ENCODE assay signal across 2 cellular contexts in the genomic region with DNA sequence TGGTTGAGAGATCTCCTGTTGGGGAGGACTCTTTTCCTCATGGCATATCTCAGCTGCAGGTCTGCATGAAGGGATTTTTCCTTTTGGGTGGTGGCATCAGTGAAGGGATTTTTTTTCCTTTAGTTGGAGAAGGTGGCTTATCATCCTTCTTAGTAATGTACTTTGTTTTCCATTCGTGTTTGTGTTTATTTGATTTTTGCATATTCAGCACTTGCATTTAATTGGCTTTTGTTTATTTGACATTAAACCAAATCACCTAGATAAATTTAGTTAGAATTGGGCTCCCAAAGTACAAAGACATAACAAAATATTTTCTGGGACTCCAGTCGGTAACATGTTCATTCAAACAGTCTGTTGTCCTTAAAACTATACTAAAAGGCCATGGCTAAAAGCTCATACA.
A peak's percentile ranks its signal among the peaks of the same experiment; 100 is the strongest.
TF ChIP-seq lines count a peak whose summit lies in the region.

No MANE protein-coding gene starts in this region.

TF ChIP-seq in HepG2, 621 proteins besides CTCF, POLR2A, EP300 and RAD21:
- TF ChIP-seq FOXA1 (IDR thresholded peaks at IDR 0.05): no peak
- no peak for TF ChIP-seq FOXA1 (CRISPR knock-in tag; IDR thresholded peaks at IDR 0.05)
- TF ChIP-seq, protein P1, sequence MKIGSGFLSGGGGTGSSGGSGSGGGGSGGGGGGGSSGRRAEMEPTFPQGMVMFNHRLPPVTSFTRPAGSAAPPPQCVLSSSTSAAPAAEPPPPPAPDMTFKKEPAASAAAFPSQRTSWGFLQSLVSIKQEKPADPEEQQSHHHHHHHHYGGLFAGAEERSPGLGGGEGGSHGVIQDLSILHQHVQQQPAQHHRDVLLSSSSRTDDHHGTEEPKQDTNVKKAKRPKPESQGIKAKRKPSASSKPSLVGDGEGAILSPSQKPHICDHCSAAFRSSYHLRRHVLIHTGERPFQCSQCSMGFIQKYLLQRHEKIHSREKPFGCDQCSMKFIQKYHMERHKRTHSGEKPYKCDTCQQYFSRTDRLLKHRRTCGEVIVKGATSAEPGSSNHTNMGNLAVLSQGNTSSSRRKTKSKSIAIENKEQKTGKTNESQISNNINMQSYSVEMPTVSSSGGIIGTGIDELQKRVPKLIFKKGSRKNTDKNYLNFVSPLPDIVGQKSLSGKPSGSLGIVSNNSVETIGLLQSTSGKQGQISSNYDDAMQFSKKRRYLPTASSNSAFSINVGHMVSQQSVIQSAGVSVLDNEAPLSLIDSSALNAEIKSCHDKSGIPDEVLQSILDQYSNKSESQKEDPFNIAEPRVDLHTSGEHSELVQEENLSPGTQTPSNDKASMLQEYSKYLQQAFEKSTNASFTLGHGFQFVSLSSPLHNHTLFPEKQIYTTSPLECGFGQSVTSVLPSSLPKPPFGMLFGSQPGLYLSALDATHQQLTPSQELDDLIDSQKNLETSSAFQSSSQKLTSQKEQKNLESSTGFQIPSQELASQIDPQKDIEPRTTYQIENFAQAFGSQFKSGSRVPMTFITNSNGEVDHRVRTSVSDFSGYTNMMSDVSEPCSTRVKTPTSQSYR (CRISPR knock-in tag; IDR thresholded peaks at IDR 0.05; ENCODE audit: borderline replicate concordance): no peak
- peak in 1 of 2 experiments; percentile 53; a peak in 2 of 4 replicates for TF ChIP-seq MAFK (conservative IDR thresholded peaks at IDR 0.05 in 1 of 2, IDR thresholded peaks at IDR 0.05 in 1 of 2; ENCODE audit: low read length in 2 of 2)
- TF ChIP-seq MAFF (IDR thresholded peaks at IDR 0.05; ENCODE audit: low read depth, low read length): 0 out of 2 replicates have a peak, but pooled peaks have one; percentile 13

TF ChIP-seq in WTC11, 78 proteins besides CTCF, POLR2A, EP300 and RAD21:
- TF ChIP-seq ESRRA (CRISPR knock-in tag; IDR thresholded peaks at IDR 0.05; ENCODE audit: borderline replicate concordance) (no peak), SP1 (CRISPR knock-in tag; conservative IDR thresholded peaks at IDR 0.05) (no peak), KAT7 (CRISPR knock-in tag; IDR thresholded peaks at IDR 0.05; ENCODE audit: borderline replicate concordance) (no peak), RELA (CRISPR knock-in tag; IDR thresholded peaks at IDR 0.05; ENCODE audit: borderline replicate concordance) (no peak), TEAD4 (CRISPR knock-in tag; IDR thresholded peaks at IDR 0.05) (no peak), ZNF263 (CRISPR knock-in tag; IDR thresholded peaks at IDR 0.05; ENCODE audit: low read depth) (no peak), TCF7 (CRISPR knock-in tag; IDR thresholded peaks at IDR 0.05; ENCODE audit: low read depth) (no peak), PRRX2 (CRISPR knock-in tag; IDR thresholded peaks at IDR 0.05) (no peak), GRHL2 (CRISPR knock-in tag; IDR thresholded peaks at IDR 0.05; ENCODE audit: insufficient replicate concordance, severe bottlenecking) (no peak), ZNF416 (CRISPR knock-in tag; IDR thresholded peaks at IDR 0.05) (no peak), IRF2 (CRISPR knock-in tag; IDR thresholded peaks at IDR 0.05; ENCODE audit: borderline replicate concordance, low read depth) (no peak)
- TF ChIP-seq, protein P1 (CRISPR knock-in tag; IDR thresholded peaks at IDR 0.05): no peak
- TF ChIP-seq, protein P2, sequence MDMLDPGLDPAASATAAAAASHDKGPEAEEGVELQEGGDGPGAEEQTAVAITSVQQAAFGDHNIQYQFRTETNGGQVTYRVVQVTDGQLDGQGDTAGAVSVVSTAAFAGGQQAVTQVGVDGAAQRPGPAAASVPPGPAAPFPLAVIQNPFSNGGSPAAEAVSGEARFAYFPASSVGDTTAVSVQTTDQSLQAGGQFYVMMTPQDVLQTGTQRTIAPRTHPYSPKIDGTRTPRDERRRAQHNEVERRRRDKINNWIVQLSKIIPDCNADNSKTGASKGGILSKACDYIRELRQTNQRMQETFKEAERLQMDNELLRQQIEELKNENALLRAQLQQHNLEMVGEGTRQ (CRISPR knock-in tag; IDR thresholded peaks at IDR 0.05): no peak
- TF ChIP-seq, protein P3, sequence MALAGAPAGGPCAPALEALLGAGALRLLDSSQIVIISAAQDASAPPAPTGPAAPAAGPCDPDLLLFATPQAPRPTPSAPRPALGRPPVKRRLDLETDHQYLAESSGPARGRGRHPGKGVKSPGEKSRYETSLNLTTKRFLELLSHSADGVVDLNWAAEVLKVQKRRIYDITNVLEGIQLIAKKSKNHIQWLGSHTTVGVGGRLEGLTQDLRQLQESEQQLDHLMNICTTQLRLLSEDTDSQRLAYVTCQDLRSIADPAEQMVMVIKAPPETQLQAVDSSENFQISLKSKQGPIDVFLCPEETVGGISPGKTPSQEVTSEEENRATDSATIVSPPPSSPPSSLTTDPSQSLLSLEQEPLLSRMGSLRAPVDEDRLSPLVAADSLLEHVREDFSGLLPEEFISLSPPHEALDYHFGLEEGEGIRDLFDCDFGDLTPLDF (CRISPR knock-in tag; IDR thresholded peaks at IDR 0.05): no peak
- TF ChIP-seq, protein P4, sequence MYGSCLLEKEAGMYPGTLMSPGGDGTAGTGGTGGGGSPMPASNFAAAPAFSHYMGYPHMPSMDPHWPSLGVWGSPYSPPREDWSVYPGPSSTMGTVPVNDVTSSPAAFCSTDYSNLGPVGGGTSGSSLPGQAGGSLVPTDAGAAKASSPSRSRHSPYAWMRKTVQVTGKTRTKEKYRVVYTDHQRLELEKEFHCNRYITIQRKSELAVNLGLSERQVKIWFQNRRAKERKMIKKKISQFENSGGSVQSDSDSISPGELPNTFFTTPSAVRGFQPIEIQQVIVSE (CRISPR knock-in tag; IDR thresholded peaks at IDR 0.05; ENCODE audit: borderline replicate concordance): no peak
- TF ChIP-seq, protein P5, sequence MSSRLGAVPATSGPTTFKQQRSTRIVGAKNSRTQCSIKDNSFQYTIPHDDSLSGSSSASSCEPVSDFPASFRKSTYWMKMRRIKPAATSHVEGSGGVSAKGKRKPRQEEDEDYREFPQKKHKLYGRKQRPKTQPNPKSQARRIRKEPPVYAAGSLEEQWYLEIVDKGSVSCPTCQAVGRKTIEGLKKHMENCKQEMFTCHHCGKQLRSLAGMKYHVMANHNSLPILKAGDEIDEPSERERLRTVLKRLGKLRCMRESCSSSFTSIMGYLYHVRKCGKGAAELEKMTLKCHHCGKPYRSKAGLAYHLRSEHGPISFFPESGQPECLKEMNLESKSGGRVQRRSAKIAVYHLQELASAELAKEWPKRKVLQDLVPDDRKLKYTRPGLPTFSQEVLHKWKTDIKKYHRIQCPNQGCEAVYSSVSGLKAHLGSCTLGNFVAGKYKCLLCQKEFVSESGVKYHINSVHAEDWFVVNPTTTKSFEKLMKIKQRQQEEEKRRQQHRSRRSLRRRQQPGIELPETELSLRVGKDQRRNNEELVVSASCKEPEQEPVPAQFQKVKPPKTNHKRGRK (CRISPR knock-in tag; IDR thresholded peaks at IDR 0.05; ENCODE audit: borderline replicate concordance): no peak
